Comparison of ENCODE assay signal across 26 cellular contexts in genomic region chr19:4983346-4984105, GRCh38. TPM values are rescaled to one million over a fixed set of nuclear protein-coding genes. Genes with fewer than 3 reads are reported as not detected.
DNase-seq lines count a peak whose midpoint lies in the region; ATAC-seq and TF ChIP-seq lines count a peak whose summit lies in the region.
"Had no signal": no experiment of that assay in that cellular context is flagged by ENCODE, and none has a peak within 500 bp of the region (broad histone marks: within the 10 kb centered on the region; RNA-seq: fewer than 3 reads in every experiment).

No MANE protein-coding gene starts in this region.

- intact Hi-C loops in natural killer cell (cut with micrococcal nuclease): no loop called here
- intact Hi-C loops in tibial artery (cut with DNase I; ENCODE audit: low total_unique reads): no loop called here

- peaks cover 98% of the 10 kb centered on the region for H3K79me2 ChIP-seq in neural progenitor cell (ENCODE audit: low read depth)

- no peak overlapping the region for H3K4me3 Mint-ChIP-seq in natural killer cell treated with Interleukin-12 subunit alpha and Interleukin-12 subunit beta and Interleukin-15 and Interleukin-18, amount 100 ng/mL, for 72 hours
- H3K4me3 Mint-ChIP-seq in natural killer cell (no peak overlapping the region), neural progenitor cell (no peak overlapping the region)
- H3K4me3 Mint-ChIP-seq: activated naive CD8-positive, alpha-beta T cell treated with anti-CD3 and anti-CD28 coated beads, Interleukin-2, amount 10 ng/mL, durations not matched to agents 7 days and 5 days; B cell had no signal

- no peaks in the 10 kb centered on the region for H3K27me3 ChIP-seq in neural progenitor cell
- H3K27me3 ChIP-seq in tibial artery: no peaks in the 10 kb centered on the region
- H3K27me3 ChIP-seq: ascending aorta, neutrophil had no signal

- H3K27ac Mint-ChIP-seq in natural killer cell treated with Interleukin-12 subunit alpha and Interleukin-12 subunit beta and Interleukin-15 and Interleukin-18, amount 100 ng/mL, for 72 hours: no peak overlapping the region
- H3K27ac Mint-ChIP-seq in natural killer cell: no peak overlapping the region
- H3K27ac Mint-ChIP-seq in neural progenitor cell: peak overlapping the region; percentile 83
- H3K27ac Mint-ChIP-seq: activated naive CD8-positive, alpha-beta T cell treated with anti-CD3 and anti-CD28 coated beads, Interleukin-2, amount 10 ng/mL, durations not matched to agents 7 days and 5 days; B cell had no signal

- no peak overlapping the region for H3K9ac ChIP-seq in neural progenitor cell

- H3K36me3 ChIP-seq in neural progenitor cell (no peaks in the 10 kb centered on the region), tibial artery (peaks cover 0 to 9% (median 4%) of the 10 kb centered on the region in 3 donors)
- H3K36me3 ChIP-seq: ascending aorta, thoracic aorta had no signal

- H3K4me2 ChIP-seq in neural progenitor cell: peak overlapping the region; percentile 11

- H2AFZ ChIP-seq in neural progenitor cell (replicated peaks): no peak overlapping the region

- H3K4me3 ChIP-seq in neural progenitor cell (no peak overlapping the region), tibial artery (no peak overlapping the region)
- H3K4me3 ChIP-seq: ascending aorta, thoracic aorta had no signal

- peaks cover 29% of the 10 kb centered on the region for H3K4me1 ChIP-seq in neural progenitor cell
- peaks cover 0 to 69% (median 25%) of the 10 kb centered on the region in 4 donors for H3K4me1 ChIP-seq in tibial artery

- H3K36me3 Mint-ChIP-seq in natural killer cell treated with Interleukin-12 subunit alpha and Interleukin-12 subunit beta and Interleukin-15 and Interleukin-18, amount 100 ng/mL, for 72 hours: no peaks in the 10 kb centered on the region
- H3K36me3 Mint-ChIP-seq in natural killer cell (no peaks in the 10 kb centered on the region), neural progenitor cell (no peaks in the 10 kb centered on the region)

- H3K4me1 Mint-ChIP-seq in natural killer cell treated with Interleukin-12 subunit alpha and Interleukin-12 subunit beta and Interleukin-15 and Interleukin-18, amount 100 ng/mL, for 72 hours (ENCODE audit: low read depth in 2 of 2): peaks cover 17 to 31% of the 10 kb centered on the region in 2 donors
- H3K4me1 Mint-ChIP-seq in natural killer cell (peaks cover 29 to 50% of the 10 kb centered on the region in 2 donors), neural progenitor cell (peaks cover 59% of the 10 kb centered on the region)

- TF ChIP-seq CTCF in natural killer cell (IDR thresholded peaks at IDR 0.05) (no peak), neural progenitor cell (IDR thresholded peaks at IDR 0.05) (no peak), tibial artery (IDR thresholded peaks at IDR 0.05) (no peak)

- ATAC-seq in natural killer cell treated with Interleukin-12 subunit alpha and Interleukin-12 subunit beta and Interleukin-15 and Interleukin-18, amount 100 ng/mL, for 72 hours: no peak
- no peak for ATAC-seq in natural killer cell
- ATAC-seq: stimulated activated naive CD8-positive, alpha-beta T cell treated with anti-CD3 and anti-CD28 coated beads, Interleukin-15, Interleukin-2, amounts not matched to agents 100 U/mL and 50 U/mL, for 24 hours had no signal

- no peak overlapping the region for H3K27ac ChIP-seq in neural progenitor cell
- H3K27ac ChIP-seq in tibial artery: no peak overlapping the region
- H3K27ac ChIP-seq: ascending aorta, neutrophil, thoracic aorta had no signal

- H3K27me3 Mint-ChIP-seq in natural killer cell treated with Interleukin-12 subunit alpha and Interleukin-12 subunit beta and Interleukin-15 and Interleukin-18, amount 100 ng/mL, for 72 hours: no peaks in the 10 kb centered on the region
- H3K27me3 Mint-ChIP-seq in natural killer cell (ENCODE audit: low read depth in 2 of 2) (no peaks in the 10 kb centered on the region), neural progenitor cell (ENCODE audit: insufficient read depth, low read depth) (peaks cover 3% of the 10 kb centered on the region)
- H3K27me3 Mint-ChIP-seq: activated naive CD8-positive, alpha-beta T cell treated with anti-CD3 and anti-CD28 coated beads, Interleukin-2, amount 10 ng/mL, durations not matched to agents 7 days and 5 days; B cell; progenitor cell of endocrine pancreas had no signal

- peak; percentile 28 for DNase-seq in natural killer cell treated with Interleukin-12 subunit alpha and Interleukin-12 subunit beta and Interleukin-15 and Interleukin-18, amount 100 ng/mL, for 72 hours (ENCODE audit: low spot score)
- DNase-seq in natural killer cell: no peak
- peak; percentile 64 for DNase-seq in cerebellum (ENCODE audit: low spot score)
- no peak for DNase-seq in neural progenitor cell (ENCODE audit: low spot score)
- DNase-seq in tibial artery: no peak
- DNase-seq in UCSD-AML1 (lab: John Stamatoyannopoulos, UW; ENCODE audit: unreplicated experiment): no peak
- DNase-seq in kidney tubule cell (ENCODE audit: low spot score): no peak
- no peak for DNase-seq in superior temporal gyrus (ENCODE audit: extremely low spot score)
- DNase-seq: activated CD4-positive, alpha-beta T cell treated with anti-CD3 and anti-CD28 coated beads for 48 hours; activated gamma-delta T cell; activated naive CD8-positive, alpha-beta T cell treated with anti-CD3 and anti-CD28 coated beads, Interleukin-2, amount 10 ng/mL, durations not matched to agents 7 days and 5 days; activated T-cell treated with anti-CD3 and anti-CD28 coated beads, Interleukin-2, amount 50 U/mL, for 1 hour; DMS53; effector CD4-positive, alpha-beta T cell; GF-D8; GOT3; IMR-90; mammary epithelial cell; NCI-H526 treated with DMSO at 0.1 percent for 48 hours; stimulated activated CD4-positive, alpha-beta T cell treated with anti-CD3 and anti-CD28 coated beads, Interleukin-15, amount 100 ng/mL, for 24 hours; stimulated activated naive CD8-positive, alpha-beta T cell treated with anti-CD3 and anti-CD28 coated beads, Interleukin-15, Interleukin-2, amounts not matched to agents 100 U/mL and 50 U/mL, for 24 hours had no signal

- peaks cover 100% of the 10 kb centered on the region for H4K20me1 ChIP-seq in neural progenitor cell (ENCODE audit: low read depth)

- H3K9me3 Mint-ChIP-seq in natural killer cell treated with Interleukin-12 subunit alpha and Interleukin-12 subunit beta and Interleukin-15 and Interleukin-18, amount 100 ng/mL, for 72 hours: no peaks in the 10 kb centered on the region
- H3K9me3 Mint-ChIP-seq in natural killer cell (no peaks in the 10 kb centered on the region), neural progenitor cell (no peaks in the 10 kb centered on the region)
- H3K9me3 Mint-ChIP-seq: activated naive CD8-positive, alpha-beta T cell treated with anti-CD3 and anti-CD28 coated beads, Interleukin-2, amount 10 ng/mL, durations not matched to agents 7 days and 5 days had no signal

- no peaks in the 10 kb centered on the region for H3F3A ChIP-seq in neural progenitor cell (ENCODE audit: low read depth)

- H3K9me3 ChIP-seq in neural progenitor cell (ENCODE audit: low read depth): no peaks in the 10 kb centered on the region
- H3K9me3 ChIP-seq in tibial artery: no peaks in the 10 kb centered on the region
- H3K9me3 ChIP-seq: ascending aorta, neutrophil, thoracic aorta had no signal

RNA-seq across cellular contexts. Expression of gene KDM4B, which starts 14.6 kb away (rescaled TPM):
- total RNA-seq in natural killer cell treated with Interleukin-12 subunit alpha and Interleukin-12 subunit beta and Interleukin-15 and Interleukin-18, amount 100 ng/mL, for 72 hours: 10 to 100 TPM; 57.0 to 63.1 TPM
- total RNA-seq in natural killer cell (10 to 100 TPM; 68.0 to 73.5 (median 68.1) TPM), cerebellum (39.7 TPM), neural progenitor cell (ENCODE audit: low replicate concordance) (16.0 and 45.1 TPM in 2 replicates)

Comparison
In these comparisons a context has a peak if more than half of its experiments do, and no peak if none do; other contexts are left out.
1. DNase-seq: peak in natural killer cell treated with Interleukin-12 subunit alpha and Interleukin-12 subunit beta and Interleukin-15 and Interleukin-18, amount 100 ng/mL, for 72 hours (single experiment) and cerebellum (single experiment); none in natural killer cell (single experiment), neural progenitor cell (single experiment), tibial artery (0 of 2), UCSD-AML1 (single experiment), kidney tubule cell (single experiment) and superior temporal gyrus (single experiment).